In genomic region chr5:132611965-132612364, GRCh38 we compare ENCODE assay signal across 23 cellular contexts. TPM values are rescaled to one million over a fixed set of nuclear protein-coding genes. Genes with fewer than 3 reads are reported as not detected.
DNase-seq lines count a peak whose midpoint lies in the region; ATAC-seq, FAIRE-seq and TF ChIP-seq lines count a peak whose summit lies in the region.
"Had no signal": no experiment of that assay in that cellular context is flagged by ENCODE, and none has a peak within 500 bp of the region (broad histone marks: within the 10 kb centered on the region; RNA-seq: fewer than 3 reads in every experiment).

No MANE protein-coding gene starts in this region.

- H3K79me2 ChIP-seq in K562 (ENCODE audit: control insufficient read depth, insufficient read depth, low read length): no peaks in the 10 kb centered on the region

- no peak overlapping the region for H3K4me3 ChIP-seq in breast epithelium
- H3K4me3 ChIP-seq in K562: no peak overlapping the region
- H3K4me3 ChIP-seq: GM23338, HAP-1 had no signal

- TF ChIP-seq CTCF in MCF 10A (IDR thresholded peaks at IDR 0.05; ENCODE audit: unreplicated experiment): no peak
- TF ChIP-seq CTCF in breast epithelium (IDR thresholded peaks at IDR 0.05): no peak
- TF ChIP-seq CTCF in K562 (IDR thresholded peaks at IDR 0.05 in 2 of 3, conservative IDR thresholded peaks at IDR 0.05 in 1 of 3; ENCODE audit: insufficient read depth in 2 of 3, low read depth in 1 of 3, low read length in 3 of 3): no peak

- H2AFZ ChIP-seq in K562 (ENCODE audit: low read depth, low read length): no peak overlapping the region
- H2AFZ ChIP-seq: GM23338 had no signal

- H4K20me1 ChIP-seq in K562 (replicated peaks; ENCODE audit: control insufficient read depth, insufficient read depth, low read length): no peaks in the 10 kb centered on the region

- BruUV-seq in MCF 10A (replicated peaks; lab: Mats Ljungman, UMichigan): no TSS peak
- no TSS peak for BruUV-seq in K562 (replicated peaks; lab: Mats Ljungman, UMichigan)

- in situ Hi-C loops in K562 (cut with MboI): no loop called here

- no peaks in the 10 kb centered on the region for H3K4me1 Mint-ChIP-seq in MCF 10A (ENCODE audit: insufficient read depth, unreplicated experiment)
- no peaks in the 10 kb centered on the region for H3K4me1 Mint-ChIP-seq in activated T-cell treated with anti-CD3 and anti-CD28 coated beads, Interleukin-2, amount 50 U/mL, for 4 hours (ENCODE audit: low read depth)
- H3K4me1 Mint-ChIP-seq: CD4-positive, alpha-beta memory T cell; GM23338 had no signal

- CTCF ChIA-PET in MCF 10A (lab: Yijun Ruan, JAX) (no interaction called here), K562 (lab: Yijun Ruan, JAX; ENCODE audit: low intra/inter-chr PET ratio) (no interaction called here)

- no peak for TF ChIP-seq RAD21 in K562 (CRISPR knock-in tag; conservative IDR thresholded peaks at IDR 0.05 in 1 of 2, IDR thresholded peaks at IDR 0.05 in 1 of 2)

- no peak overlapping the region for H3K9ac ChIP-seq in K562 (ENCODE audit: insufficient read depth in 1 of 2, low read depth in 2 of 2, low read length in 2 of 2)

- H3K36me3 ChIP-seq in breast epithelium: peaks cover 3% of the 10 kb centered on the region
- H3K36me3 ChIP-seq in K562 (ENCODE audit: control insufficient read depth, insufficient read depth, low read length): peaks cover 79% of the 10 kb centered on the region

- no peaks in the 10 kb centered on the region for H3K4me1 ChIP-seq in breast epithelium
- no peaks in the 10 kb centered on the region for H3K4me1 ChIP-seq in K562 (replicated peaks in 1 of 2; ENCODE audit: control insufficient read depth in 2 of 2, insufficient read depth in 2 of 2, low read length in 2 of 2)
- H3K4me1 ChIP-seq: HAP-1 had no signal

- H3K4me3 Mint-ChIP-seq in MCF 10A (ENCODE audit: unreplicated experiment): no peak overlapping the region
- H3K4me3 Mint-ChIP-seq in activated T-cell treated with anti-CD3 and anti-CD28 coated beads, Interleukin-2, amount 50 U/mL, for 4 hours: no peak overlapping the region
- H3K4me3 Mint-ChIP-seq: CD4-positive, alpha-beta memory T cell; GM23338 had no signal

- POLR2A ChIA-PET in MCF 10A (lab: Yijun Ruan, JAX): interaction anchor here (0.7 to 0.9 kb wide), 2 partner anchors 13 to 408 kb away, joined by 3 read pairs; no protein-coding TSS in a partner anchor
- POLR2A ChIA-PET in K562 (lab: Yijun Ruan, JAX): no interaction called here

- H3K27ac Mint-ChIP-seq in MCF 10A (ENCODE audit: low read depth, unreplicated experiment): peak overlapping the region; percentile 23
- H3K27ac Mint-ChIP-seq: CD4-positive, alpha-beta memory T cell; GM23338 had no signal

- H3K9me3 ChIP-seq in breast epithelium (no peaks in the 10 kb centered on the region), K562 (replicated peaks; ENCODE audit: control insufficient read depth, insufficient read depth, low read depth, low read length) (no peaks in the 10 kb centered on the region)
- H3K9me3 ChIP-seq: HAP-1 had no signal

- H3K36me3 Mint-ChIP-seq in MCF 10A (ENCODE audit: insufficient read depth, unreplicated experiment): peaks cover 97% of the 10 kb centered on the region
- H3K36me3 Mint-ChIP-seq in activated T-cell treated with anti-CD3 and anti-CD28 coated beads, Interleukin-2, amount 50 U/mL, for 4 hours (ENCODE audit: insufficient read depth): peaks cover 50% of the 10 kb centered on the region

- H3K27me3 Mint-ChIP-seq in MCF 10A (ENCODE audit: insufficient read depth, unreplicated experiment): no peaks in the 10 kb centered on the region
- H3K27me3 Mint-ChIP-seq in activated T-cell treated with anti-CD3 and anti-CD28 coated beads, Interleukin-2, amount 50 U/mL, for 4 hours (ENCODE audit: low read depth): no peaks in the 10 kb centered on the region
- H3K27me3 Mint-ChIP-seq: CD4-positive, alpha-beta memory T cell had no signal

- H3K4me2 ChIP-seq in K562 (ENCODE audit: insufficient read depth, low read length): no peak overlapping the region
- H3K4me2 ChIP-seq: GM23338 had no signal

- no peak overlapping the region for H3K27ac ChIP-seq in breast epithelium
- H3K27ac ChIP-seq in K562 (ENCODE audit: extremely low read depth, low read depth, low read length): no peak overlapping the region

- DNase-seq in MCF 10A (ENCODE audit: unreplicated experiment): no peak
- no peak for DNase-seq in breast epithelium (ENCODE audit: low spot score in 2 of 2)
- no peak for DNase-seq in H54 (ENCODE audit: insufficient read length, low spot score)
- no peak for DNase-seq in K562 (ENCODE audit: extremely low read depth in 1 of 4, low spot score in 3 of 4)
- DNase-seq in activated T-cell treated with anti-CD3 and anti-CD28 coated beads, Interleukin-2, amount 50 U/mL, for 4 hours: no peak
- DNase-seq: 8988T; C1 segment of cervical spinal cord; Calu3; CD4-positive, alpha-beta memory T cell; COR-L47; DMS53; DMS79 treated with DMSO at 0.1 percent for 48 hours; GF-D8 had no signal

- ATAC-seq in K562 (no peak), HG03159 (IDR thresholded peaks at IDR 0.05; ENCODE audit: unreplicated experiment) (no peak)
- no peak for ATAC-seq in activated T-cell treated with anti-CD3 and anti-CD28 coated beads, Interleukin-2, amount 50 U/mL, for 4 hours
- ATAC-seq: GM23338 had no signal

- 93% methylated on average over 2 of the region's 2 CpGs for WGBS in K562 (ENCODE audit: insufficient coverage, low coverage, missing lambda C conversion rate)

- no peaks in the 10 kb centered on the region for H3K9me3 Mint-ChIP-seq in MCF 10A (ENCODE audit: unreplicated experiment)
- H3K9me3 Mint-ChIP-seq in activated T-cell treated with anti-CD3 and anti-CD28 coated beads, Interleukin-2, amount 50 U/mL, for 4 hours: no peaks in the 10 kb centered on the region

- TF ChIP-seq POLR2A in breast epithelium (IDR thresholded peaks at IDR 0.05) (no peak), H54 (IDR thresholded peaks at IDR 0.05; ENCODE audit: low read depth, low read length) (no peak), K562 (conservative IDR thresholded peaks at IDR 0.05) (no peak)

- H3K9me1 ChIP-seq in K562 (ENCODE audit: control insufficient read depth, insufficient read depth, low read length): no peaks in the 10 kb centered on the region

- intact Hi-C loops in MCF 10A (cut with micrococcal nuclease) (no loop called here), breast epithelium (cut with DNase I; ENCODE audit: low total_unique reads) (no loop called here), K562 (cut with micrococcal nuclease) (no loop called here)

- H3K27me3 ChIP-seq in breast epithelium (no peaks in the 10 kb centered on the region), K562 (ENCODE audit: control insufficient read depth in 2 of 2, insufficient read depth in 2 of 2, low read length in 2 of 2) (no peaks in the 10 kb centered on the region)

- FAIRE-seq in H54 (lab: Jason Lieb, UNC): peak; percentile 41
- FAIRE-seq in K562 (lab: Jason Lieb, UNC): no peak
- FAIRE-seq: GM12892, GM19239 had no signal

- no peak for TF ChIP-seq EP300 in K562 (IDR thresholded peaks at IDR 0.05; ENCODE audit: low read length)

TF ChIP-seq in K562, 482 proteins besides CTCF, POLR2A, EP300 and RAD21:
- TF ChIP-seq ZNF146 (CRISPR knock-in tag; IDR thresholded peaks at IDR 0.05; ENCODE audit: unreplicated experiment) (peak; percentile 80), CCAR2 (IDR thresholded peaks at IDR 0.05; ENCODE audit: low read depth, low read length) (no peak)

RNA-seq across cellular contexts. Expression of gene IL13, which starts 46.0 kb away (rescaled TPM):
- total RNA-seq in MCF 10A (2022): not detected in 2 replicates
- total RNA-seq in breast epithelium: under 1 TPM in 2 of 3 donors, not detected in 1; 0.33 to 0.73 TPM
- not detected in 2 replicates for total RNA-seq in K562 (2011; cell fraction: chromatin; rRNA removed; ENCODE audit: low replicate concordance)
- not detected in 2 replicates for total RNA-seq in K562 (2011; cell fraction: nucleolus; rRNA removed)
- total RNA-seq in K562 (2011; cell fraction: nucleoplasm; rRNA removed): not detected in 2 replicates
- not detected in 2 replicates for total RNA-seq in K562 (2014; rRNA removed)
- total RNA-seq in K562 (2014; rRNA removed; fragmentation: Illumina TruSeq; extraction: Trizol): not detected in 2 replicates
- total RNA-seq in K562 (2015; rRNA removed; fragmentation: Illumina TruSeq; extraction: Trizol): not detected in 2 replicates
- total RNA-seq in K562 (2021): not detected in 2 replicates
- polyA plus RNA-seq in K562 (2011; rRNA removed): 0.04 TPM in 1 of 2 replicates, not detected in the other
- not detected in 2 replicates for polyA plus RNA-seq in K562 (2011; cell fraction: cytosol; rRNA removed)
- not detected in 2 replicates for polyA plus RNA-seq in K562 (2011; cell fraction: nucleus; rRNA removed)
- polyA plus RNA-seq in K562 (2012): 0.10 TPM in 1 of 2 replicates, not detected in the other
- polyA plus RNA-seq in K562 (2014; fragmentation: Illumina TruSeq; extraction: Trizol): not detected in 2 replicates
- polyA plus RNA-seq in K562 (2014; fragmentation: Nextera tagmentation; extraction: Ambion mirVana): not detected
- polyA plus RNA-seq in K562 (2014; rRNA removed): not detected in 2 replicates
- polyA minus RNA-seq in K562 (2011; rRNA and poly(A)+ RNA removed): not detected in 2 replicates
- polyA minus RNA-seq in K562 (2011; cell fraction: cytosol; rRNA and poly(A)+ RNA removed): not detected in 2 replicates
- not detected in 2 replicates for polyA minus RNA-seq in K562 (2011; cell fraction: nucleus; rRNA and poly(A)+ RNA removed)
- total RNA-seq in activated T-cell treated with anti-CD3 and anti-CD28 coated beads, Interleukin-2, amount 50 U/mL, for 4 hours: 10 to 100 TPM; 12.5 to 56.8 (median 26.9) TPM
- total RNA-seq: A673; Calu3; CD4-positive, alpha-beta memory T cell; Daoy; G401; GM23338; H4 had no signal
- polyA plus RNA-seq: BJ; CD4-positive, alpha-beta memory T cell; GM23338 had no signal

RNA-seq across cellular contexts. Expression of gene RAD50, which starts 55.2 kb away (rescaled TPM):
- total RNA-seq in MCF 10A (2022): 145 TPM in 2 replicates
- total RNA-seq in breast epithelium: 10 to 100 TPM; 44.2 to 47.4 (median 44.6) TPM
- total RNA-seq in K562 (2011; cell fraction: chromatin; rRNA removed; ENCODE audit: low replicate concordance): 20.6 and 112 TPM in 2 replicates
- total RNA-seq in K562 (2011; cell fraction: nucleolus; rRNA removed): 12.8 and 17.9 TPM in 2 replicates
- total RNA-seq in K562 (2011; cell fraction: nucleoplasm; rRNA removed): 35.8 and 50.8 TPM in 2 replicates
- total RNA-seq in K562 (2014; rRNA removed): 30.7 and 31.6 TPM in 2 replicates
- total RNA-seq in K562 (2014; rRNA removed; fragmentation: Illumina TruSeq; extraction: Trizol): 60.5 and 71.2 TPM in 2 replicates
- total RNA-seq in K562 (2015; rRNA removed; fragmentation: Illumina TruSeq; extraction: Trizol): 66.0 and 74.2 TPM in 2 replicates
- 46.9 and 54.5 TPM in 2 replicates for total RNA-seq in K562 (2021)
- 41.7 and 44.1 TPM in 2 replicates for polyA plus RNA-seq in K562 (2011; rRNA removed)
- 6.1 and 17.2 TPM in 2 replicates for polyA plus RNA-seq in K562 (2011; cell fraction: cytosol; rRNA removed)
- 42.9 and 70.5 TPM in 2 replicates for polyA plus RNA-seq in K562 (2011; cell fraction: nucleus; rRNA removed)
- polyA plus RNA-seq in K562 (2012): 32.0 and 35.3 TPM in 2 replicates
- polyA plus RNA-seq in K562 (2014; fragmentation: Illumina TruSeq; extraction: Trizol): 52.4 and 54.4 TPM in 2 replicates
- polyA plus RNA-seq in K562 (2014; fragmentation: Nextera tagmentation; extraction: Ambion mirVana): 10 to 100 TPM; 15.3 to 18.0 TPM
- 35.6 and 39.5 TPM in 2 replicates for polyA plus RNA-seq in K562 (2014; rRNA removed)
- polyA minus RNA-seq in K562 (2011; rRNA and poly(A)+ RNA removed): 128 and 144 TPM in 2 replicates
- polyA minus RNA-seq in K562 (2011; cell fraction: cytosol; rRNA and poly(A)+ RNA removed): 29.1 and 30.0 TPM in 2 replicates
- 38.4 and 64.6 TPM in 2 replicates for polyA minus RNA-seq in K562 (2011; cell fraction: nucleus; rRNA and poly(A)+ RNA removed)
- total RNA-seq in activated T-cell treated with anti-CD3 and anti-CD28 coated beads, Interleukin-2, amount 50 U/mL, for 4 hours: 10 to 100 TPM; 42.7 to 46.8 (median 43.6) TPM

Comparison
In these comparisons a context has a peak if more than half of its experiments do, and no peak if none do; other contexts are left out.
1. RNA of gene IL13, which starts 46.0 kb away (total RNA-seq): 12.5 to 56.8 TPM in activated T-cell treated with anti-CD3 and anti-CD28 coated beads, Interleukin-2, amount 50 U/mL, for 4 hours; 0.33 to 0.73 TPM in breast epithelium, not detected in MCF 10A and not detected in K562; every median in the first group is over 4 times any median in the second.